ENCODE assay signal across 39 cellular contexts in the genomic region with DNA sequence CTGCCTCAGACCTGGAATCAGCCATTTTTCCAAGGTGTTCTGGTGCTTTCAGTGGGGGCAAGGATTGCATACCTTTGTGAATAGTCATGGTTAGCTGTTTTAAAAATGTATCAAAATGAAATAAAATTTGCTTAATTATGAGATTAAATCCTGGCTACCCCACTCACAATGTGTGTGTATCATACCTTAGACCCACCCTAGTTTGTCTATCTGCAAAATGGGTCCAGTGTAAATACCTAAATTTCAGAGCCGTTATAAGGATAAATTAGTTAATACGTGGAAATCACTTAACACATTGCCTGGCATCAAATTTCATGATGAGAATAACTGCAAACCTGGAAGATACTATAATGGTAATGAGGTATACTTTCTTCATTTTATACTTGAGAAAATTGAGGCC. TPM values are rescaled to one million over a fixed set of nuclear protein-coding genes. Genes with fewer than 3 reads are reported as not detected.
"Had no signal": no experiment of that assay in that cellular context is flagged by ENCODE, and none has a peak within 500 bp of the region (broad histone marks: within the 10 kb centered on the region; RNA-seq: fewer than 3 reads in every experiment).

No MANE protein-coding gene starts in this region.

- H3K9me3 ChIP-seq: MG63 had no signal

- H3K4me3 ChIP-seq: MG63 had no signal

- DNase-seq: Karpas-422, Kasumi-1, MG63, MM.1S, MV-4-11, NCI-H1048, NCI-H1092, NCI-H1092 treated with DMSO at 0.1 percent for 48 hours, NCI-H1105, NCI-H1105 treated with DMSO at 0.1 percent for 48 hours, NCI-H1417, NCI-H1417 treated with DMSO at 0.1 percent for 48 hours, NCI-H1436, NCI-H1436 treated with DMSO at 0.1 percent for 48 hours, NCI-H146, NCI-H1694, NCI-H1694 treated with DMSO at 0.1 percent for 48 hours, NCI-H187, NCI-H187 treated with DMSO at 0.1 percent for 48 hours, NCI-H1930, NCI-H2029, NCI-H2029 treated with DMSO at 0.1 percent for 48 hours, NCI-H2081, NCI-H2081 treated with DMSO at 0.1 percent for 48 hours, NCI-H2107, NCI-H2171, NCI-H2171 treated with DMSO at 0.1 percent for 48 hours, NCI-H2227 treated with DMSO at 0.1 percent for 48 hours, NCI-H226, NCI-H345, NCI-H446, NCI-H446 treated with DMSO at 0.1 percent for 48 hours, NCI-H510A, NCI-H510A treated with DMSO at 0.1 percent for 48 hours, NCI-H524 had no signal

- H3K27me3 ChIP-seq: MG63 had no signal

- H3K36me3 ChIP-seq: MG63 had no signal

RNA-seq across cellular contexts. Expression of a gene that starts 36.9 kb away (rescaled TPM):
- total RNA-seq: LHCN-M2, M059J, MCF 10A, NCI-H460 had no signal
